8 cellular contexts compared by ENCODE assay signal in the genomic region with DNA sequence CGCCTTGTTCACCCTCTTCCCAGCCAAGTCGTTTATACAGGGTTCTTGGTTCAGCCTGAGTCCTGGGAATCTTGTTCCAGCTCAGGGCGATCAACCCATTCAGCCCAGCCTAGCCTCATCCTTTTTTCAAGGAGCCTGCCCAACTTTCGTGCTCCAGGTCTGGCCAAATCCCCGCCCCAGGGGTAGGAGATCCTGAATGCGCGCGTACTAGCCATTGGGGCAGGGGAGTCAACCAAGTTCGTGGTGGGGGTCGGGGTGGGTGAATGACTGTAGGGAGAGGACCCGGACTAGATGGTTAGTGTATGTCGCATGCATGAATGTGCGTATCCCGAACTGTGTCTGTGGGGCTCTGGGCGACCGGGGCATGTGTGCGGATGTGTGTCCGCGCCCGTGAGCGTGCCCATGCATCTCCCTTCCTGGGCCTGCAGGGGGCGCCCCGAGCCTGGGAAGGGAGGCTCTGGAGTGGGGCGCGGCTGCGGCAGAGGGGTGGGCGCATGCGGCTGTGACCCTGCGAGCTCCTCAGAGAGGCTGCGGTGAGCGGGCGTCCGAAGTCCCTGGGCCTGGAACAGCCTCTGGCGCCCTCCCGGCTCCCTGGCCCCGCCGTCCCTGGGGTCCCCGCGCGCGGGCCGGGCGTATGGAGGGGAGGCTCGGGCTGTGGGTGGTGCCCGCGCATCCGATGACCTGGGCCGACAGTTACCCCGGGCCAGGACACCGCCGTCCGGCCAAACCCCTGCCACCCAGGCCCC. TPM values are rescaled to one million over a fixed set of nuclear protein-coding genes. Genes with fewer than 3 reads are reported as not detected.
DNase-seq lines count a peak whose midpoint lies in the region; ATAC-seq and TF ChIP-seq lines count a peak whose summit lies in the region.

No MANE protein-coding gene starts in this region.

- H3K9ac ChIP-seq in HUES64 (ENCODE audit: low read depth, low read length), result 0 out of 2 replicates have a peak overlapping the region, but pooled peaks have one; percentile 33
- peak overlapping the region; percentile 39 for H3K9ac ChIP-seq in neural cell (ENCODE audit: low read length)

- ATAC-seq in GM19351 (IDR thresholded peaks at IDR 0.05; ENCODE audit: unreplicated experiment), result no peak

- peak overlapping the region; percentile 0 for H3K4me3 ChIP-seq in GM06990 (replicated peaks; ENCODE audit: low read depth, low read length)
- H3K4me3 ChIP-seq in HUES64 (ENCODE audit: low read length), result peak overlapping the region; percentile 57
- peak overlapping the region; percentile 62 for H3K4me3 ChIP-seq in neural cell (ENCODE audit: low read length)

- CTCF ChIA-PET in RWPE1 (lab: Yijun Ruan, JAX), result interaction anchor here (0.5 to 1.4 kb wide), 6 partner anchors 15 to 414 kb away, joined by 3 to 5 read pairs (median 4); no protein-coding TSS in a partner anchor

- peaks cover 5% of the 10 kb centered on the region for H3K27me3 ChIP-seq in GM06990 (replicated peaks; ENCODE audit: control insufficient read depth, insufficient read depth, low read length)
- H3K27me3 ChIP-seq in HUES64 (ENCODE audit: insufficient read depth, low read length), result peaks cover 34% of the 10 kb centered on the region
- peaks cover 25% of the 10 kb centered on the region for H3K27me3 ChIP-seq in neural cell (ENCODE audit: insufficient read depth, low read depth, low read length)

- no peak overlapping the region for H2AFZ ChIP-seq in neural cell (ENCODE audit: low read depth, low read length)

- H3K9me3 ChIP-seq in HUES64 (ENCODE audit: insufficient read depth, low read depth, low read length) (no peaks in the 10 kb centered on the region), neural cell (ENCODE audit: low read length) (no peaks in the 10 kb centered on the region)

- WGBS in HUES64, result 8% methylated on average over 52 of the region's 52 CpGs

- TF ChIP-seq CTCF in GM06990 (IDR thresholded peaks at IDR 0.05; ENCODE audit: insufficient read depth, low read length, poor library complexity, severe bottlenecking), result peak; percentile 72
- peak; percentile 96 for TF ChIP-seq CTCF in RWPE1 (conservative IDR thresholded peaks at IDR 0.05; ENCODE audit: low read depth)
- peak; percentile 74 for TF ChIP-seq CTCF in neural cell (IDR thresholded peaks at IDR 0.05; ENCODE audit: poor library complexity, severe bottlenecking)

- no peaks in the 10 kb centered on the region for H3K79me2 ChIP-seq in neural cell (replicated peaks; ENCODE audit: insufficient read depth, low read length)

- H3F3A ChIP-seq in neural cell (ENCODE audit: insufficient read depth, low read length, poor library complexity, severe bottlenecking), result no peaks in the 10 kb centered on the region

- H4K20me1 ChIP-seq in neural cell (ENCODE audit: insufficient read depth), result no peaks in the 10 kb centered on the region

- peak; percentile 61 for TF ChIP-seq RAD21 in neural cell (conservative IDR thresholded peaks at IDR 0.05)

- DNase-seq in GM06990 (ENCODE audit: extremely low read depth, insufficient read length) (peak; percentile 24), RWPE1 (ENCODE audit: low spot score) (peak; percentile 64), activated gamma-delta T cell treated with Interleukin-2 at 50 U/mL for 16 hours (peak; percentile 67), foreskin melanocyte (peak; percentile 52)
- peak; percentile 72 for DNase-seq in stimulated activated naive CD4-positive, alpha-beta T cell treated with Interleukin-2 at 50 U/mL for 16 hours (lab: John Stamatoyannopoulos, UW)

- H3K27ac ChIP-seq in HUES64 (ENCODE audit: low read depth, low read length) (no peak overlapping the region), RWPE1 (no peak overlapping the region), neural cell (ENCODE audit: low read length) (no peak overlapping the region)

- no peak for TF ChIP-seq EP300 in neural cell (conservative IDR thresholded peaks at IDR 0.05; ENCODE audit: poor library complexity, severe bottlenecking)

- H3K9me2 ChIP-seq in neural cell (ENCODE audit: insufficient read depth, low read length), result no peaks in the 10 kb centered on the region

- no peak overlapping the region for H3K4me2 ChIP-seq in neural cell (ENCODE audit: low read length)

- no peaks in the 10 kb centered on the region for H3K36me3 ChIP-seq in GM06990 (ENCODE audit: control insufficient read depth, insufficient read depth, low read length)
- no peaks in the 10 kb centered on the region for H3K36me3 ChIP-seq in HUES64 (ENCODE audit: insufficient read depth, low read length)
- H3K36me3 ChIP-seq in neural cell (ENCODE audit: insufficient read depth, low read length), result no peaks in the 10 kb centered on the region

- POLR2A ChIA-PET in RWPE1 (lab: Yijun Ruan, JAX; ENCODE audit: low non-redundant PET), result no interaction called here

- H3K4me1 ChIP-seq in HUES64 (ENCODE audit: insufficient read depth, low read length), result no peaks in the 10 kb centered on the region; the same call in 1 of the 2 replicates

TF ChIP-seq in neural cell, 6 proteins besides CTCF, POLR2A, EP300 and RAD21:
- peak; percentile 50 for TF ChIP-seq SMC3 (conservative IDR thresholded peaks at IDR 0.05; ENCODE audit: poor library complexity)
- no peak for TF ChIP-seq TAF1 (IDR thresholded peaks at IDR 0.05; ENCODE audit: low read depth)

RNA-seq across cellular contexts. Expression of gene CCL21, which starts 8.7 kb away (rescaled TPM):
- not detected for polyA plus RNA-seq in HUES64 (2013, experiment 1 of 2)
- not detected for polyA plus RNA-seq in HUES64 (2013, experiment 2 of 2)
- polyA plus RNA-seq in neural cell, result not detected in 2 replicates
- not detected in 2 replicates for polyA minus RNA-seq in neural cell

RNA-seq across cellular contexts. Expression of gene CCL19, which starts 10.1 kb away (rescaled TPM):
- not detected for polyA plus RNA-seq in HUES64 (2013, experiment 1 of 2)
- not detected for polyA plus RNA-seq in HUES64 (2013, experiment 2 of 2)
- not detected in 2 replicates for polyA plus RNA-seq in neural cell
- not detected in 2 replicates for polyA minus RNA-seq in neural cell

RNA-seq across cellular contexts. Expression of gene CCL27, which starts 38.7 kb away (rescaled TPM):
- not detected for polyA plus RNA-seq in HUES64 (2013, experiment 1 of 2)
- not detected for polyA plus RNA-seq in HUES64 (2013, experiment 2 of 2)
- polyA plus RNA-seq in neural cell, result 0.82 and 2.9 TPM in 2 replicates
- polyA minus RNA-seq in neural cell, result not detected in 2 replicates

RNA-seq across cellular contexts. Expression of gene IL11RA, which starts 49.2 kb away (rescaled TPM):
- 3.2 TPM for polyA plus RNA-seq in HUES64 (2013, experiment 1 of 2)
- 5.7 TPM for polyA plus RNA-seq in HUES64 (2013, experiment 2 of 2)
- 59.1 and 98.5 TPM in 2 replicates for polyA plus RNA-seq in neural cell
- 21.9 and 25.6 TPM in 2 replicates for polyA minus RNA-seq in neural cell

RNA-seq across cellular contexts. Expression of gene GALT, which starts 54.7 kb away (rescaled TPM):
- 18.8 TPM for polyA plus RNA-seq in HUES64 (2013, experiment 1 of 2)
- polyA plus RNA-seq in HUES64 (2013, experiment 2 of 2), result 20.4 TPM
- polyA plus RNA-seq in neural cell, result 116 and 182 TPM in 2 replicates
- 85.3 and 106 TPM in 2 replicates for polyA minus RNA-seq in neural cell

Comparison
In these comparisons a context has a peak if more than half of its experiments do, and no peak if none do; other contexts are left out.
1. H3K4me3 ChIP-seq: peak in every context shown above with its lines; median percentile 62 in neural cell; 57 in HUES64; 0 in GM06990.